1 cellular context compared by ENCODE assay signal in genomic region chr15:27418729-27419128, GRCh38.
TF ChIP-seq lines count a peak whose summit lies in the region.

No MANE protein-coding gene starts in this region.

TF ChIP-seq in K562, 482 proteins besides CTCF, POLR2A, EP300 and RAD21 (continued from another document):
- TF ChIP-seq, protein P1, sequence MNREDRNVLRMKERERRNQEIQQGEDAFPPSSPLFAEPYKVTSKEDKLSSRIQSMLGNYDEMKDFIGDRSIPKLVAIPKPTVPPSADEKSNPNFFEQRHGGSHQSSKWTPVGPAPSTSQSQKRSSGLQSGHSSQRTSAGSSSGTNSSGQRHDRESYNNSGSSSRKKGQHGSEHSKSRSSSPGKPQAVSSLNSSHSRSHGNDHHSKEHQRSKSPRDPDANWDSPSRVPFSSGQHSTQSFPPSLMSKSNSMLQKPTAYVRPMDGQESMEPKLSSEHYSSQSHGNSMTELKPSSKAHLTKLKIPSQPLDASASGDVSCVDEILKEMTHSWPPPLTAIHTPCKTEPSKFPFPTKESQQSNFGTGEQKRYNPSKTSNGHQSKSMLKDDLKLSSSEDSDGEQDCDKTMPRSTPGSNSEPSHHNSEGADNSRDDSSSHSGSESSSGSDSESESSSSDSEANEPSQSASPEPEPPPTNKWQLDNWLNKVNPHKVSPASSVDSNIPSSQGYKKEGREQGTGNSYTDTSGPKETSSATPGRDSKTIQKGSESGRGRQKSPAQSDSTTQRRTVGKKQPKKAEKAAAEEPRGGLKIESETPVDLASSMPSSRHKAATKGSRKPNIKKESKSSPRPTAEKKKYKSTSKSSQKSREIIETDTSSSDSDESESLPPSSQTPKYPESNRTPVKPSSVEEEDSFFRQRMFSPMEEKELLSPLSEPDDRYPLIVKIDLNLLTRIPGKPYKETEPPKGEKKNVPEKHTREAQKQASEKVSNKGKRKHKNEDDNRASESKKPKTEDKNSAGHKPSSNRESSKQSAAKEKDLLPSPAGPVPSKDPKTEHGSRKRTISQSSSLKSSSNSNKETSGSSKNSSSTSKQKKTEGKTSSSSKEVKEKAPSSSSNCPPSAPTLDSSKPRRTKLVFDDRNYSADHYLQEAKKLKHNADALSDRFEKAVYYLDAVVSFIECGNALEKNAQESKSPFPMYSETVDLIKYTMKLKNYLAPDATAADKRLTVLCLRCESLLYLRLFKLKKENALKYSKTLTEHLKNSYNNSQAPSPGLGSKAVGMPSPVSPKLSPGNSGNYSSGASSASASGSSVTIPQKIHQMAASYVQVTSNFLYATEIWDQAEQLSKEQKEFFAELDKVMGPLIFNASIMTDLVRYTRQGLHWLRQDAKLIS (CRISPR knock-in tag; IDR thresholded peaks at IDR 0.05), result no peak
- TF ChIP-seq POLR3G (IDR thresholded peaks at IDR 0.05; ENCODE audit: extremely low read depth, insufficient read length, insufficient replicate concordance) (no peak), MYC (IDR thresholded peaks at IDR 0.05; ENCODE audit: low read depth, low read length) (no peak), MYC (CRISPR knock-in tag; IDR thresholded peaks at IDR 0.05; ENCODE audit: borderline replicate concordance, low read depth) (no peak)
